In genomic region chr1:81032973-81033425, GRCh38 we compare ENCODE assay signal across 1 cellular context.
TF ChIP-seq lines count a peak whose summit lies in the region.

No MANE protein-coding gene starts in this region.

TF ChIP-seq in HEK293, 187 proteins besides CTCF, POLR2A, EP300 and RAD21 (continued from another document and continues in another):
- TF ChIP-seq REST (tag by site-specific recombination; IDR thresholded peaks at IDR 0.05), result 0 out of 2 replicates have a peak, but pooled peaks have one; percentile 26
- TF ChIP-seq SP3 (tag by site-specific recombination; IDR thresholded peaks at IDR 0.05), result peak; percentile 59
- TF ChIP-seq ZNF404 (tag by site-specific recombination; IDR thresholded peaks at IDR 0.05), result no peak
- TF ChIP-seq, protein P1, sequence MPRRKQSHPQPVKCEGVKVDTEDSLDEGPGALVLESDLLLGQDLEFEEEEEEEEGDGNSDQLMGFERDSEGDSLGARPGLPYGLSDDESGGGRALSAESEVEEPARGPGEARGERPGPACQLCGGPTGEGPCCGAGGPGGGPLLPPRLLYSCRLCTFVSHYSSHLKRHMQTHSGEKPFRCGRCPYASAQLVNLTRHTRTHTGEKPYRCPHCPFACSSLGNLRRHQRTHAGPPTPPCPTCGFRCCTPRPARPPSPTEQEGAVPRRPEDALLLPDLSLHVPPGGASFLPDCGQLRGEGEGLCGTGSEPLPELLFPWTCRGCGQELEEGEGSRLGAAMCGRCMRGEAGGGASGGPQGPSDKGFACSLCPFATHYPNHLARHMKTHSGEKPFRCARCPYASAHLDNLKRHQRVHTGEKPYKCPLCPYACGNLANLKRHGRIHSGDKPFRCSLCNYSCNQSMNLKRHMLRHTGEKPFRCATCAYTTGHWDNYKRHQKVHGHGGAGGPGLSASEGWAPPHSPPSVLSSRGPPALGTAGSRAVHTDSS (tag by site-specific recombination; IDR thresholded peaks at IDR 0.05), result peak; percentile 38; the same call in 1 of the 2 replicates
- no peak for TF ChIP-seq ZNF433 (tag by site-specific recombination; IDR thresholded peaks at IDR 0.05; ENCODE audit: low read depth)
- no peak for TF ChIP-seq ZNF248 (tag by site-specific recombination; IDR thresholded peaks at IDR 0.05)
- no peak for TF ChIP-seq ZBTB48 (tag by site-specific recombination; IDR thresholded peaks at IDR 0.05)
- TF ChIP-seq ZNF580 (tag by site-specific recombination; IDR thresholded peaks at IDR 0.05), result peak; percentile 96
- peak; percentile 89 for TF ChIP-seq ZNF596 (tag by site-specific recombination; IDR thresholded peaks at IDR 0.05)
- no peak for TF ChIP-seq PRDM1 (tag by site-specific recombination; IDR thresholded peaks at IDR 0.05)
- TF ChIP-seq ZNF514 (tag by site-specific recombination; IDR thresholded peaks at IDR 0.05), result no peak
- no peak for TF ChIP-seq ZNF530 (tag by site-specific recombination; IDR thresholded peaks at IDR 0.05; ENCODE audit: low read depth)
- TF ChIP-seq HOXD13 (CRISPR knock-in tag; IDR thresholded peaks at IDR 0.05; ENCODE audit: borderline replicate concordance), result peak; percentile 95
- TF ChIP-seq ZBTB1 (tag by site-specific recombination; IDR thresholded peaks at IDR 0.05), result peak; percentile 89
- no peak for TF ChIP-seq ZNF571 (tag by site-specific recombination; IDR thresholded peaks at IDR 0.05)
- TF ChIP-seq KLF10 (tag by site-specific recombination; IDR thresholded peaks at IDR 0.05), result peak; percentile 87
- TF ChIP-seq MEIS1 (CRISPR knock-in tag; IDR thresholded peaks at IDR 0.05; ENCODE audit: borderline replicate concordance), result no peak
- TF ChIP-seq SCRT2 (tag by site-specific recombination; IDR thresholded peaks at IDR 0.05), result peak; percentile 98
- no peak for TF ChIP-seq ZNF138 (tag by site-specific recombination; IDR thresholded peaks at IDR 0.05; ENCODE audit: borderline replicate concordance)
- no peak for TF ChIP-seq ZNF157 (tag by site-specific recombination; IDR thresholded peaks at IDR 0.05)
- TF ChIP-seq HOXA7 (CRISPR knock-in tag; IDR thresholded peaks at IDR 0.05; ENCODE audit: borderline replicate concordance), result no peak
- TF ChIP-seq GLI4 (tag by site-specific recombination; IDR thresholded peaks at IDR 0.05), result no peak
- TF ChIP-seq ZNF366 (tag by site-specific recombination; conservative IDR thresholded peaks at IDR 0.05), result peak; percentile 99
- peak; percentile 100 for TF ChIP-seq ZNF843 (tag by site-specific recombination; IDR thresholded peaks at IDR 0.05)
- TF ChIP-seq ZBTB20 (tag by site-specific recombination; IDR thresholded peaks at IDR 0.05), result 0 out of 2 replicates have a peak, but pooled peaks have one; percentile 6
- TF ChIP-seq, protein P2, sequence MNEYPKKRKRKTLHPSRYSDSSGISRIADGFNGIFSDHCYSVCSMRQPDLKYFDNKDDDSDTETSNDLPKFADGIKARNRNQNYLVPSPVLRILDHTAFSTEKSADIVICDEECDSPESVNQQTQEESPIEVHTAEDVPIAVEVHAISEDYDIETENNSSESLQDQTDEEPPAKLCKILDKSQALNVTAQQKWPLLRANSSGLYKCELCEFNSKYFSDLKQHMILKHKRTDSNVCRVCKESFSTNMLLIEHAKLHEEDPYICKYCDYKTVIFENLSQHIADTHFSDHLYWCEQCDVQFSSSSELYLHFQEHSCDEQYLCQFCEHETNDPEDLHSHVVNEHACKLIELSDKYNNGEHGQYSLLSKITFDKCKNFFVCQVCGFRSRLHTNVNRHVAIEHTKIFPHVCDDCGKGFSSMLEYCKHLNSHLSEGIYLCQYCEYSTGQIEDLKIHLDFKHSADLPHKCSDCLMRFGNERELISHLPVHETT (tag by site-specific recombination; IDR thresholded peaks at IDR 0.05), result peak; percentile 99
- peak; percentile 95 for TF ChIP-seq BCL11B (tag by site-specific recombination; IDR thresholded peaks at IDR 0.05; ENCODE audit: low read depth)
- peak; percentile 98 for TF ChIP-seq SCRT1 (tag by site-specific recombination; IDR thresholded peaks at IDR 0.05; ENCODE audit: borderline replicate concordance)
- no peak; the same call in 1 of the 2 replicates for TF ChIP-seq TRIM28 (IDR thresholded peaks at IDR 0.05; ENCODE audit: borderline replicate concordance, low read length)
- TF ChIP-seq FEZF1 (tag by site-specific recombination; IDR thresholded peaks at IDR 0.05), result peak; percentile 99
- 0 out of 2 replicates have a peak, but pooled peaks have one; percentile 14 for TF ChIP-seq ZNF341 (tag by site-specific recombination; IDR thresholded peaks at IDR 0.05; ENCODE audit: low read depth)
- TF ChIP-seq ZNF2 (tag by site-specific recombination; IDR thresholded peaks at IDR 0.05), result peak; percentile 73
- TF ChIP-seq ZNF184 (tag by site-specific recombination; IDR thresholded peaks at IDR 0.05), result peak; percentile 67; the same call in 1 of the 2 replicates
- peak; percentile 81 for TF ChIP-seq ZBTB21 (tag by site-specific recombination; IDR thresholded peaks at IDR 0.05)
- no peak for TF ChIP-seq ZNF148 (tag by site-specific recombination; IDR thresholded peaks at IDR 0.05; ENCODE audit: borderline replicate concordance)
- TF ChIP-seq ZNF19 (tag by site-specific recombination; IDR thresholded peaks at IDR 0.05; ENCODE audit: low read depth), result peak; percentile 63; the same call in 1 of the 2 replicates
- TF ChIP-seq, protein P3, sequence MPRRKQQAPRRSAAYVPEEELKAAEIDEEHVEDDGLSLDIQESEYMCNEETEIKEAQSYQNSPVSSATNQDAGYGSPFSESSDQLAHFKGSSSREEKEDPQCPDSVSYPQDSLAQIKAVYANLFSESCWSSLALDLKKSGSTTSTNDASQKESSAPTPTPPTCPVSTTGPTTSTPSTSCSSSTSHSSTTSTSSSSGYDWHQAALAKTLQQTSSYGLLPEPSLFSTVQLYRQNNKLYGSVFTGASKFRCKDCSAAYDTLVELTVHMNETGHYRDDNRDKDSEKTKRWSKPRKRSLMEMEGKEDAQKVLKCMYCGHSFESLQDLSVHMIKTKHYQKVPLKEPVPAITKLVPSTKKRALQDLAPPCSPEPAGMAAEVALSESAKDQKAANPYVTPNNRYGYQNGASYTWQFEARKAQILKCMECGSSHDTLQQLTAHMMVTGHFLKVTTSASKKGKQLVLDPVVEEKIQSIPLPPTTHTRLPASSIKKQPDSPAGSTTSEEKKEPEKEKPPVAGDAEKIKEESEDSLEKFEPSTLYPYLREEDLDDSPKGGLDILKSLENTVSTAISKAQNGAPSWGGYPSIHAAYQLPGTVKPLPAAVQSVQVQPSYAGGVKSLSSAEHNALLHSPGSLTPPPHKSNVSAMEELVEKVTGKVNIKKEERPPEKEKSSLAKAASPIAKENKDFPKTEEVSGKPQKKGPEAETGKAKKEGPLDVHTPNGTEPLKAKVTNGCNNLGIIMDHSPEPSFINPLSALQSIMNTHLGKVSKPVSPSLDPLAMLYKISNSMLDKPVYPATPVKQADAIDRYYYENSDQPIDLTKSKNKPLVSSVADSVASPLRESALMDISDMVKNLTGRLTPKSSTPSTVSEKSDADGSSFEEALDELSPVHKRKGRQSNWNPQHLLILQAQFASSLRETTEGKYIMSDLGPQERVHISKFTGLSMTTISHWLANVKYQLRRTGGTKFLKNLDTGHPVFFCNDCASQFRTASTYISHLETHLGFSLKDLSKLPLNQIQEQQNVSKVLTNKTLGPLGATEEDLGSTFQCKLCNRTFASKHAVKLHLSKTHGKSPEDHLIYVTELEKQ (tag by site-specific recombination; IDR thresholded peaks at IDR 0.05; ENCODE audit: borderline replicate concordance), result peak; percentile 99
- no peak for TF ChIP-seq ZNF214 (tag by site-specific recombination; IDR thresholded peaks at IDR 0.05; ENCODE audit: borderline replicate concordance)
- no peak for TF ChIP-seq PRDM2 (tag by site-specific recombination; IDR thresholded peaks at IDR 0.05; ENCODE audit: borderline replicate concordance)
- peak; percentile 15 for TF ChIP-seq ZNF426 (tag by site-specific recombination; IDR thresholded peaks at IDR 0.05)
- TF ChIP-seq ZNF174 (tag by site-specific recombination; IDR thresholded peaks at IDR 0.05), result peak; percentile 50; the same call in 1 of the 2 replicates
